8 cellular contexts compared by ENCODE assay signal in genomic region chr9:133334888-133335287, GRCh38. TPM values are rescaled to one million over a fixed set of nuclear protein-coding genes. Genes with fewer than 3 reads are reported as not detected.
A peak's percentile ranks its signal among the peaks of the same experiment; 100 is the strongest.
DNase-seq lines count a peak whose midpoint lies in the region; ATAC-seq and TF ChIP-seq lines count a peak whose summit lies in the region.
"Not testable (repeated sequence)": the region's sequence is repeated elsewhere in the genome, so short reads cannot be mapped to it uniquely, and the experiment has no call there.

No MANE protein-coding gene starts in this region.

- POLR2A ChIA-PET in BJ (lab: Charles Lee) = not testable (repeated sequence)
- POLR2A ChIA-PET in SK-N-SH (lab: Yijun Ruan, JAX) = interaction anchor here (3.8 kb wide), 1 partner anchor 13 kb away, joined by 16 read pairs; the partner anchor contains the start of genes MED22 and RPL7A

- H3K9ac ChIP-seq in HUES48 (ENCODE audit: low read depth, low read length) (peak overlapping the region; percentile 92), SK-N-SH (peak overlapping the region; percentile 85; the same call in 1 of the 2 replicates), iPS-15b (ENCODE audit: low read depth, low read length) (peak overlapping the region; percentile 87)

- TF ChIP-seq CTCF in BJ (IDR thresholded peaks at IDR 0.05; ENCODE audit: insufficient read depth, low read depth, low read length); SK-N-SH (IDR thresholded peaks at IDR 0.05); nephron progenitor cell (IDR thresholded peaks at IDR 0.05): not testable (repeated sequence)

- H3K4me3 Mint-ChIP-seq in activated naive CD4-positive, alpha-beta T cell treated with anti-CD3 and anti-CD28 coated beads, Interleukin-2, amount 50 U/mL, for 24 hours = peak overlapping the region; percentile 95
- peak overlapping the region; percentile 97 for H3K4me3 Mint-ChIP-seq in nephron progenitor cell
- peak overlapping the region; percentile 94 to 97 for H3K4me3 Mint-ChIP-seq in stimulated activated naive B cell treated with anti-CD40 and anti-IgM and Interleukin-4, amounts not matched to agents 10 μg/mL and 1 μg/mL and 100 μg/mL, for 72 hours

- H3K4me1 Mint-ChIP-seq in activated naive CD4-positive, alpha-beta T cell treated with anti-CD3 and anti-CD28 coated beads, Interleukin-2, amount 50 U/mL, for 24 hours = peaks cover 37% of the 10 kb centered on the region
- H3K4me1 Mint-ChIP-seq in nephron progenitor cell = peaks cover 25% of the 10 kb centered on the region
- H3K4me1 Mint-ChIP-seq in stimulated activated naive B cell treated with anti-CD40 and anti-IgM and Interleukin-4, amounts not matched to agents 10 μg/mL and 1 μg/mL and 100 μg/mL, for 72 hours = peaks cover 33 to 83% of the 10 kb centered on the region in 2 donors

- WGBS in SK-N-SH (ENCODE audit: low lambda C conversion rate) = 85% methylated on average over 11 of the region's 11 CpGs
- 86 to 89% methylated on average over 11 of the region's 11 CpGs for WGBS in ectodermal cell, 2 experiments

- peaks cover 32% of the 10 kb centered on the region for H3K36me3 ChIP-seq in BJ (ENCODE audit: control insufficient read depth, insufficient read depth, low read length)
- peaks cover 62% of the 10 kb centered on the region for H3K36me3 ChIP-seq in HUES48 (ENCODE audit: control insufficient read depth, insufficient read depth, low read length)
- peaks cover 38 to 54% of the 10 kb centered on the region in 2 experiments for H3K36me3 ChIP-seq in SK-N-SH (replicated peaks in 1 of 2; ENCODE audit: control insufficient read depth in 1 of 2, insufficient read depth in 2 of 2, low read length in 1 of 2)
- H3K36me3 ChIP-seq in ectodermal cell (ENCODE audit: control insufficient read depth, insufficient read depth, low read length) = peaks cover 34% of the 10 kb centered on the region
- H3K36me3 ChIP-seq in iPS-15b (ENCODE audit: control insufficient read depth, insufficient read depth, low read length) = peaks cover 38% of the 10 kb centered on the region

- not testable (repeated sequence) for H3K9me3 Mint-ChIP-seq in activated naive CD4-positive, alpha-beta T cell treated with anti-CD3 and anti-CD28 coated beads, Interleukin-2, amount 50 U/mL, for 24 hours; nephron progenitor cell; stimulated activated naive B cell treated with anti-CD40 and anti-IgM and Interleukin-4, amounts not matched to agents 10 μg/mL and 1 μg/mL and 100 μg/mL, for 72 hours

- H3K4me2 ChIP-seq in SK-N-SH = peak overlapping the region; percentile 89

- not testable (repeated sequence) for H3K27me3 ChIP-seq in BJ (ENCODE audit: control insufficient read depth, insufficient read depth, low read length); HUES48 (ENCODE audit: control insufficient read depth, insufficient read depth, low read length); SK-N-SH (ENCODE audit: insufficient read depth); ectodermal cell (ENCODE audit: control insufficient read depth, insufficient read depth, low read length, poor library complexity, severe bottlenecking); iPS-15b (ENCODE audit: control insufficient read depth, insufficient read depth, low read length)

- H3K27ac Mint-ChIP-seq in activated naive CD4-positive, alpha-beta T cell treated with anti-CD3 and anti-CD28 coated beads, Interleukin-2, amount 50 U/mL, for 24 hours = peak overlapping the region; percentile 82
- not testable (repeated sequence) for H3K27ac Mint-ChIP-seq in nephron progenitor cell
- H3K27ac Mint-ChIP-seq in stimulated activated naive B cell treated with anti-CD40 and anti-IgM and Interleukin-4, amounts not matched to agents 10 μg/mL and 1 μg/mL and 100 μg/mL, for 72 hours = peak overlapping the region; percentile 90

- not testable (repeated sequence) for H2AFZ ChIP-seq in SK-N-SH (ENCODE audit: low read depth)

- ATAC-seq in stimulated activated naive B cell treated with anti-CD40 and anti-IgM and Interleukin-4, amounts not matched to agents 10 μg/mL and 1 μg/mL and 100 μg/mL, for 72 hours (replicated peaks) = not testable (repeated sequence)

- not testable (repeated sequence) for H3K27me3 Mint-ChIP-seq in activated naive CD4-positive, alpha-beta T cell treated with anti-CD3 and anti-CD28 coated beads, Interleukin-2, amount 50 U/mL, for 24 hours; nephron progenitor cell (ENCODE audit: low read depth, poor library complexity); stimulated activated naive B cell treated with anti-CD40 and anti-IgM and Interleukin-4, amounts not matched to agents 10 μg/mL and 1 μg/mL and 100 μg/mL, for 72 hours

- H3K4me1 ChIP-seq in HUES48 (ENCODE audit: control insufficient read depth, insufficient read depth, low read length); iPS-15b (ENCODE audit: control insufficient read depth, insufficient read depth, low read length): not testable (repeated sequence)
- H3K4me1 ChIP-seq in SK-N-SH (ENCODE audit: control insufficient read depth in 1 of 2, insufficient read depth in 2 of 2, low read depth in 1 of 2, low read length in 1 of 2) = peaks cover 8 to 15% of the 10 kb centered on the region in 2 experiments; a peak in 1 of 4 replicates
- peaks cover 11% of the 10 kb centered on the region for H3K4me1 ChIP-seq in ectodermal cell (ENCODE audit: control insufficient read depth, insufficient read depth, low read length)

- not testable (repeated sequence) for H3K9me2 ChIP-seq in SK-N-SH

- not testable (repeated sequence) for TF ChIP-seq RAD21 in SK-N-SH (IDR thresholded peaks at IDR 0.05; ENCODE audit: low read length)

- H3K79me2 ChIP-seq in SK-N-SH (ENCODE audit: insufficient read depth) = peaks cover 27% of the 10 kb centered on the region

- H3K4me3 ChIP-seq in BJ (ENCODE audit: low read depth, low read length) (peak overlapping the region; percentile 96), HUES48 (ENCODE audit: low read depth, low read length) (peak overlapping the region; percentile 96), SK-N-SH (ENCODE audit: low read depth in 2 of 2, low read length in 1 of 2) (peak overlapping the region; percentile 70 to 100; a peak in 3 of 4 replicates), ectodermal cell (ENCODE audit: insufficient read depth, low read depth, low read length) (peak overlapping the region; percentile 83), iPS-15b (ENCODE audit: low read depth, low read length) (peak overlapping the region; percentile 78)

- H3K36me3 Mint-ChIP-seq in activated naive CD4-positive, alpha-beta T cell treated with anti-CD3 and anti-CD28 coated beads, Interleukin-2, amount 50 U/mL, for 24 hours = peaks cover 21% of the 10 kb centered on the region
- peaks cover 61% of the 10 kb centered on the region for H3K36me3 Mint-ChIP-seq in nephron progenitor cell (ENCODE audit: low read depth)
- peaks cover 51 to 68% of the 10 kb centered on the region in 2 donors for H3K36me3 Mint-ChIP-seq in stimulated activated naive B cell treated with anti-CD40 and anti-IgM and Interleukin-4, amounts not matched to agents 10 μg/mL and 1 μg/mL and 100 μg/mL, for 72 hours

- not testable (repeated sequence) for TF ChIP-seq EP300 in SK-N-SH (IDR thresholded peaks at IDR 0.05; ENCODE audit: borderline replicate concordance in 1 of 2, low read depth in 1 of 2, low read length in 1 of 2)

- H4K20me1 ChIP-seq in SK-N-SH (ENCODE audit: insufficient read depth) = 0 out of 2 replicates have a peak, but pooled peaks cover 13% of the 10 kb centered on the region

- not testable (repeated sequence) for H3K9me3 ChIP-seq in HUES48 (ENCODE audit: control insufficient read depth, insufficient read depth, low read length); SK-N-SH; ectodermal cell (ENCODE audit: control insufficient read depth, low read length); iPS-15b (ENCODE audit: control insufficient read depth, insufficient read depth, low read length)

- H3K27ac ChIP-seq in HUES48 (ENCODE audit: low read depth, low read length); SK-N-SH (ENCODE audit: low read depth in 2 of 2, low read length in 1 of 2); ectodermal cell (ENCODE audit: insufficient read depth, low read depth, low read length, poor library complexity, severe bottlenecking): not testable (repeated sequence)

- DNase-seq in BJ (ENCODE audit: low read depth); SK-N-SH; nephron progenitor cell; stimulated activated naive B cell treated with anti-CD40 and anti-IgM and Interleukin-4, amounts not matched to agents 10 μg/mL and 1 μg/mL and 100 μg/mL, for 72 hours: not testable (repeated sequence)

- CTCF ChIA-PET in BJ (lab: Yijun Ruan, JAX) = interaction anchor here (0.6 to 1.3 kb wide), 5 partner anchors 9 to 148 kb away, joined by 3 read pairs; no protein-coding TSS in a partner anchor
- CTCF ChIA-PET in SK-N-SH (lab: Yijun Ruan, JAX) = interaction anchor here (0.8 to 4.8 kb wide), 3 partner anchors 148 to 154 kb away, joined by 3 to 33 read pairs (median 7); no protein-coding TSS in a partner anchor

- peaks cover 20% of the 10 kb centered on the region for H3F3A ChIP-seq in SK-N-SH (replicated peaks; ENCODE audit: insufficient read depth)

RNA-seq across cellular contexts. Expression of gene SURF6, which starts 1.1 kb away (rescaled TPM):
- 8.4 and 9.4 TPM in 2 replicates for polyA plus RNA-seq in BJ (2011; rRNA removed)
- polyA minus RNA-seq in BJ (2011; rRNA and poly(A)+ RNA removed) = 2.9 and 3.5 TPM in 2 replicates
- 42.1 and 44.5 TPM in 2 replicates for polyA plus RNA-seq in SK-N-SH (2012; rRNA removed)
- 27.6 and 38.9 TPM in 2 replicates for polyA plus RNA-seq in SK-N-SH (2012; cell fraction: cytosol; rRNA removed)
- polyA plus RNA-seq in SK-N-SH (2012; cell fraction: nucleus; rRNA removed) = 65.1 and 79.4 TPM in 2 replicates
- polyA plus RNA-seq in ectodermal cell (2013, experiment 1 of 4) = 23.5 TPM
- polyA plus RNA-seq in ectodermal cell (2013, experiment 2 of 4) = 22.9 TPM
- 19.8 TPM for polyA plus RNA-seq in ectodermal cell (2013, experiment 3 of 4)
- polyA plus RNA-seq in ectodermal cell (2013, experiment 4 of 4) = 23.5 TPM

RNA-seq across cellular contexts. Expression of gene MED22, which starts 13.0 kb away (rescaled TPM):
- polyA plus RNA-seq in BJ (2011; rRNA removed) (18.4 and 28.3 TPM in 2 replicates), SK-N-SH (2012; rRNA removed) (23.0 and 27.9 TPM in 2 replicates)
- polyA minus RNA-seq in BJ (2011; rRNA and poly(A)+ RNA removed) = 19.9 and 35.0 TPM in 2 replicates
- polyA plus RNA-seq in SK-N-SH (2012; cell fraction: cytosol; rRNA removed) = 9.9 and 15.3 TPM in 2 replicates
- polyA plus RNA-seq in SK-N-SH (2012; cell fraction: nucleus; rRNA removed) = 62.6 and 75.5 TPM in 2 replicates
- 62.8 TPM for polyA plus RNA-seq in ectodermal cell (2013, experiment 1 of 4)
- 56.6 TPM for polyA plus RNA-seq in ectodermal cell (2013, experiment 2 of 4)
- 48.5 TPM for polyA plus RNA-seq in ectodermal cell (2013, experiment 3 of 4)
- 47.2 TPM for polyA plus RNA-seq in ectodermal cell (2013, experiment 4 of 4)

RNA-seq across cellular contexts. Expression of gene RPL7A, which starts 13.1 kb away (rescaled TPM):
- polyA plus RNA-seq in BJ (2011; rRNA removed) (2,964 and 3,329 TPM in 2 replicates), SK-N-SH (2012; rRNA removed) (3,936 and 4,121 TPM in 2 replicates)
- polyA minus RNA-seq in BJ (2011; rRNA and poly(A)+ RNA removed) = 1,447 and 2,388 TPM in 2 replicates
- polyA plus RNA-seq in SK-N-SH (2012; cell fraction: cytosol; rRNA removed) = 3,968 and 4,002 TPM in 2 replicates
- 1,782 and 2,085 TPM in 2 replicates for polyA plus RNA-seq in SK-N-SH (2012; cell fraction: nucleus; rRNA removed)
- 3,120 TPM for polyA plus RNA-seq in ectodermal cell (2013, experiment 1 of 4)
- 3,038 TPM for polyA plus RNA-seq in ectodermal cell (2013, experiment 2 of 4)
- 2,837 TPM for polyA plus RNA-seq in ectodermal cell (2013, experiment 3 of 4)
- 3,214 TPM for polyA plus RNA-seq in ectodermal cell (2013, experiment 4 of 4)

RNA-seq across cellular contexts. Expression of gene SURF1, which starts 21.4 kb away (rescaled TPM):
- 36.0 and 46.1 TPM in 2 replicates for polyA plus RNA-seq in BJ (2011; rRNA removed)
- 11.6 and 13.3 TPM in 2 replicates for polyA minus RNA-seq in BJ (2011; rRNA and poly(A)+ RNA removed)
- polyA plus RNA-seq in SK-N-SH (2012; rRNA removed) = 97.9 and 103 TPM in 2 replicates
- 88.7 and 93.3 TPM in 2 replicates for polyA plus RNA-seq in SK-N-SH (2012; cell fraction: cytosol; rRNA removed)
- polyA plus RNA-seq in SK-N-SH (2012; cell fraction: nucleus; rRNA removed) = 110 and 112 TPM in 2 replicates
- polyA plus RNA-seq in ectodermal cell (2013, experiment 1 of 4) = 32.7 TPM
- 42.1 TPM for polyA plus RNA-seq in ectodermal cell (2013, experiment 2 of 4)
- polyA plus RNA-seq in ectodermal cell (2013, experiment 3 of 4) = 33.4 TPM
- polyA plus RNA-seq in ectodermal cell (2013, experiment 4 of 4) = 38.6 TPM

RNA-seq across cellular contexts. Expression of gene SURF2, which starts 21.5 kb away (rescaled TPM):
- 9.0 and 10.0 TPM in 2 replicates for polyA plus RNA-seq in BJ (2011; rRNA removed)
- 4.8 and 4.9 TPM in 2 replicates for polyA minus RNA-seq in BJ (2011; rRNA and poly(A)+ RNA removed)
- polyA plus RNA-seq in SK-N-SH (2012; rRNA removed) = 35.7 and 46.8 TPM in 2 replicates
- 43.6 and 46.4 TPM in 2 replicates for polyA plus RNA-seq in SK-N-SH (2012; cell fraction: cytosol; rRNA removed)
- 18.4 and 29.1 TPM in 2 replicates for polyA plus RNA-seq in SK-N-SH (2012; cell fraction: nucleus; rRNA removed)
- 23.1 TPM for polyA plus RNA-seq in ectodermal cell (2013, experiment 1 of 4)
- 24.9 TPM for polyA plus RNA-seq in ectodermal cell (2013, experiment 2 of 4)
- polyA plus RNA-seq in ectodermal cell (2013, experiment 3 of 4) = 33.5 TPM
- 30.2 TPM for polyA plus RNA-seq in ectodermal cell (2013, experiment 4 of 4)
